Comparison of ENCODE assay signal across 19 cellular contexts in genomic region chr11:77372736-77373135, GRCh38.
DNase-seq lines count a peak whose midpoint lies in the region; ATAC-seq, FAIRE-seq and TF ChIP-seq lines count a peak whose summit lies in the region.
"Had no signal": no experiment of that assay in that cellular context is flagged by ENCODE, and none has a peak within 500 bp of the region (broad histone marks: within the 10 kb centered on the region; RNA-seq: fewer than 3 reads in every experiment).

No MANE protein-coding gene starts in this region.

- H3K27me3 Mint-ChIP-seq in GM23338 (ENCODE audit: insufficient read depth, low read depth, poor library complexity): no peaks in the 10 kb centered on the region
- H3K27me3 Mint-ChIP-seq: CD4-positive, CD25-positive, alpha-beta regulatory T cell had no signal

- H2AFZ ChIP-seq in GM23338: no peak overlapping the region

- no peaks in the 10 kb centered on the region for H3K9me3 Mint-ChIP-seq in GM23338
- H3K9me3 Mint-ChIP-seq: CD4-positive, CD25-positive, alpha-beta regulatory T cell had no signal

- H3K4me3 ChIP-seq in GM23338 (no peak overlapping the region), epithelial cell of proximal tubule (ENCODE audit: low read depth, low read length) (no peak overlapping the region)
- H3K4me3 ChIP-seq: SJSA1 had no signal

- no peak for ATAC-seq in GM23338

- peaks cover 12% of the 10 kb centered on the region for H4K20me1 ChIP-seq in GM23338 (replicated peaks; ENCODE audit: insufficient read depth)

- 0 out of 2 replicates have a peak, but pooled peaks cover 4% of the 10 kb centered on the region for H3F3A ChIP-seq in GM23338 (replicated peaks; ENCODE audit: low read depth)

- H3K36me3 ChIP-seq in GM23338 (ENCODE audit: insufficient read depth): peaks cover 38% of the 10 kb centered on the region
- H3K36me3 ChIP-seq: SJSA1 had no signal

- H3K4me2 ChIP-seq in GM23338: no peak overlapping the region

- TF ChIP-seq CTCF in GM23338 (conservative IDR thresholded peaks at IDR 0.05; ENCODE audit: low read depth in 2 of 2) (no peak), VCaP (conservative IDR thresholded peaks at IDR 0.05) (no peak), epithelial cell of proximal tubule (conservative IDR thresholded peaks at IDR 0.05; ENCODE audit: low read depth, low read length) (no peak), GM20000 (IDR thresholded peaks at IDR 0.05; ENCODE audit: extremely low read depth, missing control alignments) (no peak)

- H3K36me3 Mint-ChIP-seq in GM23338 (ENCODE audit: low read depth): peaks cover 44% of the 10 kb centered on the region

- H3K27ac Mint-ChIP-seq in GM23338: no peak overlapping the region
- H3K27ac Mint-ChIP-seq: CD4-positive, CD25-positive, alpha-beta regulatory T cell had no signal

- peak; percentile 59 for FAIRE-seq in urothelium cell line (lab: Jason Lieb, UNC)
- FAIRE-seq: G401.6, H54, HTR-8/SVneo, RCC 7860 had no signal

- no peaks in the 10 kb centered on the region for H3K4me1 ChIP-seq in GM23338 (ENCODE audit: insufficient read depth)
- H3K4me1 ChIP-seq: SJSA1 had no signal

- 0 out of 2 replicates have a peak overlapping the region, but pooled peaks have one; percentile 48 for H3K27ac ChIP-seq in GM23338 (ENCODE audit: low read depth)
- peak overlapping the region; percentile 39 for H3K27ac ChIP-seq in VCaP
- H3K27ac ChIP-seq: SJSA1 had no signal

- H3K79me2 ChIP-seq in GM23338 (replicated peaks; ENCODE audit: insufficient read depth): peaks cover 15% of the 10 kb centered on the region; the same call in 1 of the 2 replicates

- H3K27me3 ChIP-seq in GM23338 (ENCODE audit: insufficient read depth): no peaks in the 10 kb centered on the region
- H3K27me3 ChIP-seq: SJSA1 had no signal

- no peaks in the 10 kb centered on the region for H3K4me1 Mint-ChIP-seq in GM23338

- H3K9me2 ChIP-seq in GM23338 (ENCODE audit: insufficient read depth): no peaks in the 10 kb centered on the region

- DNase-seq in GM23338 (ENCODE audit: low spot score) (no peak), epithelial cell of proximal tubule (ENCODE audit: low read depth) (peak; percentile 22), urothelium cell line (ENCODE audit: low spot score) (no peak), SHP77 (lab: John Stamatoyannopoulos, UW) (no peak), NCI-H2081 treated with DMSO at 0.1 percent for 48 hours (lab: John Stamatoyannopoulos, UW) (no peak), GM20000 (ENCODE audit: low spot score) (no peak)
- DNase-seq: CD4-positive, CD25-positive, alpha-beta regulatory T cell; KG1; NCI-H1092 treated with DMSO at 0.1 percent for 48 hours; NCI-H146; NCI-H2081; NCI-H510A; NCI-H82 had no signal

- H3K4me3 Mint-ChIP-seq in GM23338: no peak overlapping the region
- H3K4me3 Mint-ChIP-seq: CD4-positive, CD25-positive, alpha-beta regulatory T cell had no signal

TF ChIP-seq in GM23338, 12 proteins besides CTCF, POLR2A, EP300 and RAD21 (continues in another document):
- TF ChIP-seq ZNF114 (CRISPR knock-in tag; IDR thresholded peaks at IDR 0.05) (no peak), CREB1 (CRISPR knock-in tag; IDR thresholded peaks at IDR 0.05; ENCODE audit: low read depth) (no peak), REST (IDR thresholded peaks at IDR 0.05; ENCODE audit: unreplicated experiment) (no peak), EZH2phosphoT487 (IDR thresholded peaks at IDR 0.05; ENCODE audit: unreplicated experiment) (no peak), JUNB (IDR thresholded peaks at IDR 0.05; ENCODE audit: unreplicated experiment) (no peak), POLR2AphosphoS5 (IDR thresholded peaks at IDR 0.05; ENCODE audit: low read depth) (no peak), ETS1 (IDR thresholded peaks at IDR 0.05) (no peak), NANOG (IDR thresholded peaks at IDR 0.05; ENCODE audit: borderline replicate concordance) (no peak), EZH2 (IDR thresholded peaks at IDR 0.05; ENCODE audit: low read depth, unreplicated experiment) (no peak), ZNF331 (CRISPR knock-in tag; IDR thresholded peaks at IDR 0.05; ENCODE audit: low read depth) (no peak), STAT1 (IDR thresholded peaks at IDR 0.05; ENCODE audit: unreplicated experiment) (no peak)
